Comparison of ENCODE assay signal across 9 cellular contexts in genomic region chr11:119262668-119263351, GRCh38. TPM values are rescaled to one million over a fixed set of nuclear protein-coding genes. Genes with fewer than 3 reads are reported as not detected.
DNase-seq lines count a peak whose midpoint lies in the region; ATAC-seq lines count a peak whose summit lies in the region.
"Had no signal": no experiment of that assay in that cellular context is flagged by ENCODE, and none has a peak within 500 bp of the region (broad histone marks: within the 10 kb centered on the region; RNA-seq: fewer than 3 reads in every experiment).

No MANE protein-coding gene starts in this region.

- H3K4me1 ChIP-seq in BLaER1 treated with 17β-estradiol and CSF1 and Interleukin-3, amounts not matched to agents 10 nM and 100 nM = peaks cover 84 to 100% (median 95%) of the 10 kb centered on the region in 10 experiments

- peaks cover 46% of the 10 kb centered on the region for H3K4me1 Mint-ChIP-seq in T-helper 17 cell

- peak overlapping the region; percentile 6 to 66 (median 54); a peak in 20 of 22 replicates for H3K9ac ChIP-seq in BLaER1 treated with 17β-estradiol and CSF1 and Interleukin-3, amounts not matched to agents 10 nM and 100 nM

- peak; percentile 37 for ATAC-seq in GM21737 (IDR thresholded peaks at IDR 0.05; ENCODE audit: unreplicated experiment)
- peak; percentile 60 for ATAC-seq in T-helper 17 cell
- no peak for ATAC-seq in HG02763 (IDR thresholded peaks at IDR 0.05; ENCODE audit: unreplicated experiment)
- ATAC-seq in GM19328 (IDR thresholded peaks at IDR 0.05; ENCODE audit: unreplicated experiment) = no peak

- H3K36me3 ChIP-seq in BLaER1 treated with 17β-estradiol and CSF1 and Interleukin-3, amounts not matched to agents 10 nM and 100 nM = peaks cover 0 to 25% (median 4%) of the 10 kb centered on the region in 11 experiments; a peak in 4 of 22 replicates

- H3K9me3 ChIP-seq in BLaER1 treated with 17β-estradiol and CSF1 and Interleukin-3, amounts not matched to agents 10 nM and 100 nM (replicated peaks in 1 of 11) = no peaks in the 10 kb centered on the region
- H3K9me3 ChIP-seq in T-helper 17 cell (ENCODE audit: control insufficient read depth, low read length, poor library complexity, severe bottlenecking) = no peaks in the 10 kb centered on the region

- H3K4me2 ChIP-seq in BLaER1 treated with 17β-estradiol and CSF1 and Interleukin-3, amounts not matched to agents 10 nM and 100 nM = peak overlapping the region; percentile 75 to 91 (median 83)

- H3K36me3 Mint-ChIP-seq in T-helper 17 cell (ENCODE audit: low read depth) = peaks cover 3% of the 10 kb centered on the region

- peak overlapping the region in 7 of 10 experiments; percentile 0 to 41 (median 16); a peak in 8 of 20 replicates for H3K4me3 ChIP-seq in BLaER1 treated with 17β-estradiol and CSF1 and Interleukin-3, amounts not matched to agents 10 nM and 100 nM

- H3K27me3 ChIP-seq in BLaER1 treated with 17β-estradiol and CSF1 and Interleukin-3, amounts not matched to agents 10 nM and 100 nM = no peaks in the 10 kb centered on the region

- no peak overlapping the region for H3K27ac Mint-ChIP-seq in T-helper 17 cell
- H3K27ac Mint-ChIP-seq: stimulated activated naive CD8-positive, alpha-beta T cell treated with anti-CD3 and anti-CD28 coated beads, Interleukin-15, Interleukin-2, amounts not matched to agents 100 ng/mL and 50 ng/mL, for 24 hours had no signal

- H3K27me3 Mint-ChIP-seq in T-helper 17 cell = no peaks in the 10 kb centered on the region
- H3K27me3 Mint-ChIP-seq: stimulated activated naive CD8-positive, alpha-beta T cell treated with anti-CD3 and anti-CD28 coated beads, Interleukin-15, Interleukin-2, amounts not matched to agents 100 ng/mL and 50 ng/mL, for 24 hours had no signal

- DNase-seq in T-helper 17 cell (no peak), kidney tubule cell (ENCODE audit: low spot score) (peak; percentile 34), mesenteric fat pad (ENCODE audit: low spot score) (no peak), NCI-H774 (lab: John Stamatoyannopoulos, UW) (no peak)

- H4K20me1 ChIP-seq in BLaER1 treated with 17β-estradiol and CSF1 and Interleukin-3, amounts not matched to agents 10 nM and 100 nM = peaks cover 0 to 100% (median 14%) of the 10 kb centered on the region in 11 experiments; a peak in 12 of 22 replicates

- peak overlapping the region; percentile 9 to 85 (median 76); a peak in 20 of 22 replicates for H3K27ac ChIP-seq in BLaER1 treated with 17β-estradiol and CSF1 and Interleukin-3, amounts not matched to agents 10 nM and 100 nM

- H3K4me3 Mint-ChIP-seq in T-helper 17 cell = no peak overlapping the region
- H3K4me3 Mint-ChIP-seq: stimulated activated naive CD8-positive, alpha-beta T cell treated with anti-CD3 and anti-CD28 coated beads, Interleukin-15, Interleukin-2, amounts not matched to agents 100 ng/mL and 50 ng/mL, for 24 hours had no signal

RNA-seq across cellular contexts. Expression of gene MCAM, which starts 54.1 kb away (rescaled TPM):
- total RNA-seq in T-helper 17 cell (10 to 100 TPM; 25.6 to 54.0 TPM), mesenteric fat pad (550 TPM)

RNA-seq across cellular contexts. Expression of gene CBL, which starts 56.7 kb away (rescaled TPM):
- total RNA-seq in T-helper 17 cell = 10 to 100 TPM; 36.1 to 41.9 TPM
- 30.4 TPM for total RNA-seq in mesenteric fat pad

Comparison
In these comparisons a context has a peak if more than half of its experiments do, and no peak if none do; other contexts are left out.
1. ATAC-seq: peak in GM21737 (single experiment) and T-helper 17 cell (single experiment); none in HG02763 (single experiment) and GM19328 (single experiment).
2. RNA of gene MCAM, which starts 54.1 kb away (total RNA-seq): 550 TPM in mesenteric fat pad (single experiment); 25.6 to 54.0 TPM in T-helper 17 cell; every median in the first group is over 10 times any median in the second.